In the genomic region with DNA sequence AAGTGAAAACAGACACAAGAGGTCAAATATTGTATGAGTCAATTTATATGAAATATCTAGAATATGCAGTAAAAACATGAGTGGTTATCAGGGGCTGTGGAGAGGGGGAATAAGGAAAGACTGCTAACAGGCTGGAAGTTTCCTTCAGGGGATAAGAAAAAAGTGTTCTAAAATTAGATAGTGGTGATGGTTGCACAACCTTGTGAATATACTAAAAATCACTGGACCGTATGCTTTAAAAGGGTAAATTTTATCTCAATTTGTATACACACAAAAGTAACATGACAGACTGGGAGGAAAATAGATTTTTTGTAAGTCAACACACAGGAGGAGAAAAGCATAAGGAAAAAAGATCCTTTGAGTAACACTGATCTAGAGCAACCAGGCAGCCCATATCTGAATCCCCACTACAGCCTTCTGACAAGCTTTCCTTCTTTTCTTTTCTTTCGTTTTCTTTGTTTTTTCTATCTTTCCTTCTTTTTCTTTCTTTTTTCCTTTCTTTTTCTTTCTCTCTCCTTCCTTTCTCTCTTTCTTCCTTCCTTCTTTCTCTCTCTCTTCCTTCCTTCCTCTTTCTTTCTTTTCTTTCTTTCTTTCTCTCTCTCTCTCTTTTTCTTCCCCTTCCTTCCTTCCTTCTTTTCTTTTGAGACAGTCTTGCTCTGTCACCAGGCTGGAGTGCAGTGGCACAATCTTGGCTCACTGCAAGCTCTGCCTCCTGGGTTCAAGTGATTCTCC, we compare ENCODE assay signal across 22 cellular contexts.
DNase-seq lines count a peak whose midpoint lies in the region; ATAC-seq, FAIRE-seq and TF ChIP-seq lines count a peak whose summit lies in the region.
"Had no signal": no experiment of that assay in that cellular context is flagged by ENCODE, and none has a peak within 500 bp of the region (broad histone marks: within the 10 kb centered on the region; RNA-seq: fewer than 3 reads in every experiment).

No MANE protein-coding gene starts in this region.

- no peak for ATAC-seq in activated CD4-positive, alpha-beta T cell treated with anti-CD3 and anti-CD28 coated beads for 36 hours
- ATAC-seq: left cardiac atrium had no signal

- peaks cover 80% of the 10 kb centered on the region for H3K79me2 ChIP-seq in SK-N-SH (ENCODE audit: insufficient read depth)

- no peaks in the 10 kb centered on the region for H3K27me3 ChIP-seq in dorsolateral prefrontal cortex
- H3K27me3 ChIP-seq in SK-N-SH (ENCODE audit: insufficient read depth) = no peaks in the 10 kb centered on the region

- intact Hi-C loops in activated CD4-positive, alpha-beta T cell treated with anti-CD3 and anti-CD28 coated beads for 36 hours (cut with DNase I, micrococcal nuclease) = no loop called here
- intact Hi-C loops in dorsolateral prefrontal cortex (cut with DNase I) = no loop called here

- no peak overlapping the region for H2AFZ ChIP-seq in SK-N-SH (ENCODE audit: low read depth)

- H3K9ac ChIP-seq in SK-N-SH = no peak overlapping the region

- no peak overlapping the region for H3K4me3 ChIP-seq in dorsolateral prefrontal cortex
- no peak overlapping the region for H3K4me3 ChIP-seq in SK-N-SH (ENCODE audit: low read depth in 2 of 2, low read length in 1 of 2)
- H3K4me3 ChIP-seq: thoracic aorta had no signal

- H3K36me3 ChIP-seq in SK-N-SH (replicated peaks in 1 of 2; ENCODE audit: control insufficient read depth in 1 of 2, insufficient read depth in 2 of 2, low read length in 1 of 2) = peaks cover 6 to 33% of the 10 kb centered on the region in 2 experiments
- H3K36me3 ChIP-seq: thoracic aorta had no signal

- H3K27ac ChIP-seq in dorsolateral prefrontal cortex (no peak overlapping the region), SK-N-SH (ENCODE audit: low read depth in 2 of 2, low read length in 1 of 2) (no peak overlapping the region; a peak in 1 of 4 replicates)
- H3K27ac ChIP-seq: thoracic aorta had no signal

- peaks cover 24% of the 10 kb centered on the region for H3F3A ChIP-seq in SK-N-SH (replicated peaks; ENCODE audit: insufficient read depth)

- FAIRE-seq in GM18507 (lab: Jason Lieb, UNC) = peak; percentile 66
- peak; percentile 51 for FAIRE-seq in islet of Langerhans (lab: Jason Lieb, UNC)
- FAIRE-seq: A204.1, endometrium had no signal

- H3K9me3 Mint-ChIP-seq in activated CD4-positive, alpha-beta T cell treated with anti-CD3 and anti-CD28 coated beads for 36 hours (ENCODE audit: low read depth) = no peaks in the 10 kb centered on the region

- CTCF ChIA-PET in activated CD4-positive, alpha-beta T cell treated with anti-CD3 and anti-CD28 coated beads for 36 hours (lab: Charles Lee) = interaction anchor here (0.6 to 2.1 kb wide), 2 partner anchors 126 to 173 kb away, joined by 3 to 5 read pairs; no protein-coding TSS in a partner anchor
- CTCF ChIA-PET in SK-N-SH (lab: Yijun Ruan, JAX) = interaction anchor here (0.9 kb wide), 1 partner anchor 17 kb away, joined by 4 read pairs; no protein-coding TSS in a partner anchor

- no peak for DNase-seq in activated CD4-positive, alpha-beta T cell treated with anti-CD3 and anti-CD28 coated beads for 36 hours
- no peak for DNase-seq in activated CD4-positive, alpha-beta T cell treated with anti-CD3 and anti-CD28 coated beads for 1 hour
- DNase-seq in GM18507 (ENCODE audit: extremely low spot score, insufficient read length, low read depth) (no peak), amniotic epithelial cell (ENCODE audit: low read depth) (peak; percentile 25), mesenteric fat pad (ENCODE audit: low spot score) (no peak), dorsolateral prefrontal cortex (no peak), SK-N-SH (no peak)
- DNase-seq: activated T-cell treated with anti-CD3 and anti-CD28 coated beads for 4 hours; amygdala; C1 segment of cervical spinal cord; cerebellar nuclear complex; DMS53; foreskin melanocyte; left cardiac atrium; NCI-H146; NCI-H82; stimulated activated CD4-positive, alpha-beta T cell treated with anti-CD3 and anti-CD28 coated beads, Interleukin-12 subunit alpha, Interleukin-12 subunit beta, amount 100 ng/mL, for 4 hours had no signal

- TF ChIP-seq CTCF in dorsolateral prefrontal cortex (IDR thresholded peaks at IDR 0.05 in 54 of 56, conservative IDR thresholded peaks at IDR 0.05 in 2 of 56; ENCODE audit: low read depth in 1 of 56, partially characterized antibody in 56 of 56) (no peak), SK-N-SH (IDR thresholded peaks at IDR 0.05) (no peak)

- H3K9me2 ChIP-seq in SK-N-SH = no peaks in the 10 kb centered on the region

- peaks cover 8 to 10% of the 10 kb centered on the region in 2 experiments; a peak in 3 of 4 replicates for H3K4me1 ChIP-seq in SK-N-SH (ENCODE audit: control insufficient read depth in 1 of 2, insufficient read depth in 2 of 2, low read depth in 1 of 2, low read length in 1 of 2)

- H3K4me3 Mint-ChIP-seq in activated CD4-positive, alpha-beta T cell treated with anti-CD3 and anti-CD28 coated beads for 36 hours = no peak overlapping the region
- H3K4me3 Mint-ChIP-seq: neural crest cell had no signal

- TF ChIP-seq RAD21 in SK-N-SH (IDR thresholded peaks at IDR 0.05; ENCODE audit: low read length) = no peak

- H3K27ac Mint-ChIP-seq in activated CD4-positive, alpha-beta T cell treated with anti-CD3 and anti-CD28 coated beads for 36 hours = peak overlapping the region; percentile 6

- no peaks in the 10 kb centered on the region for H3K27me3 Mint-ChIP-seq in activated CD4-positive, alpha-beta T cell treated with anti-CD3 and anti-CD28 coated beads for 36 hours

- no peak for TF ChIP-seq EP300 in SK-N-SH (IDR thresholded peaks at IDR 0.05; ENCODE audit: borderline replicate concordance in 1 of 2, low read depth in 1 of 2, low read length in 1 of 2)

- WGBS in SK-N-SH (ENCODE audit: low lambda C conversion rate) = 90% methylated on average over 2 of the region's 2 CpGs

- no peak overlapping the region for H3K4me2 ChIP-seq in SK-N-SH

- H4K20me1 ChIP-seq in SK-N-SH (ENCODE audit: insufficient read depth) = peaks cover 10% of the 10 kb centered on the region

- no peaks in the 10 kb centered on the region for H3K9me3 ChIP-seq in SK-N-SH
- H3K9me3 ChIP-seq: thoracic aorta had no signal

- peaks cover 35% of the 10 kb centered on the region for H3K36me3 Mint-ChIP-seq in activated CD4-positive, alpha-beta T cell treated with anti-CD3 and anti-CD28 coated beads for 36 hours (ENCODE audit: low read depth)

- POLR2A ChIA-PET in activated CD4-positive, alpha-beta T cell treated with anti-CD3 and anti-CD28 coated beads for 36 hours (lab: Charles Lee) = no interaction called here
- POLR2A ChIA-PET in SK-N-SH (lab: Yijun Ruan, JAX) = no interaction called here

- peaks cover 47% of the 10 kb centered on the region for H3K4me1 Mint-ChIP-seq in activated CD4-positive, alpha-beta T cell treated with anti-CD3 and anti-CD28 coated beads for 36 hours
- H3K4me1 Mint-ChIP-seq: neural crest cell had no signal

TF ChIP-seq in SK-N-SH, 30 proteins besides CTCF, POLR2A, EP300 and RAD21:
- TF ChIP-seq MXI1 (IDR thresholded peaks at IDR 0.05; ENCODE audit: low read depth, low read length) (no peak), GATA2 (CRISPR knock-in tag; IDR thresholded peaks at IDR 0.05) (no peak), GABPA (IDR thresholded peaks at IDR 0.05; ENCODE audit: low read depth) (no peak), FOXM1 (IDR thresholded peaks at IDR 0.05; ENCODE audit: low read depth) (no peak), SMC3 (IDR thresholded peaks at IDR 0.05; ENCODE audit: low read depth, low read length) (no peak), MEF2A (IDR thresholded peaks at IDR 0.05; ENCODE audit: borderline replicate concordance, low read depth) (no peak), FOXJ3 (CRISPR knock-in tag; IDR thresholded peaks at IDR 0.05) (no peak)
- TF ChIP-seq, protein P1, sequence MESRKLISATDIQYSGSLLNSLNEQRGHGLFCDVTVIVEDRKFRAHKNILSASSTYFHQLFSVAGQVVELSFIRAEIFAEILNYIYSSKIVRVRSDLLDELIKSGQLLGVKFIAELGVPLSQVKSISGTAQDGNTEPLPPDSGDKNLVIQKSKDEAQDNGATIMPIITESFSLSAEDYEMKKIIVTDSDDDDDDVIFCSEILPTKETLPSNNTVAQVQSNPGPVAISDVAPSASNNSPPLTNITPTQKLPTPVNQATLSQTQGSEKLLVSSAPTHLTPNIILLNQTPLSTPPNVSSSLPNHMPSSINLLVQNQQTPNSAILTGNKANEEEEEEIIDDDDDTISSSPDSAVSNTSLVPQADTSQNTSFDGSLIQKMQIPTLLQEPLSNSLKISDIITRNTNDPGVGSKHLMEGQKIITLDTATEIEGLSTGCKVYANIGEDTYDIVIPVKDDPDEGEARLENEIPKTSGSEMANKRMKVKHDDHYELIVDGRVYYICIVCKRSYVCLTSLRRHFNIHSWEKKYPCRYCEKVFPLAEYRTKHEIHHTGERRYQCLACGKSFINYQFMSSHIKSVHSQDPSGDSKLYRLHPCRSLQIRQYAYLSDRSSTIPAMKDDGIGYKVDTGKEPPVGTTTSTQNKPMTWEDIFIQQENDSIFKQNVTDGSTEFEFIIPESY (IDR thresholded peaks at IDR 0.05; ENCODE audit: borderline replicate concordance, low read depth) = no peak
